Comparison of ENCODE assay signal across 9 cellular contexts in genomic region chr7:92698237-92698841, GRCh38.
A peak's percentile ranks its signal among the peaks of the same experiment; 100 is the strongest.
DNase-seq lines count a peak whose midpoint lies in the region; ATAC-seq and TF ChIP-seq lines count a peak whose summit lies in the region.
"Had no signal": no experiment of that assay in that cellular context is flagged by ENCODE, and none has a peak within 500 bp of the region (broad histone marks: within the 10 kb centered on the region; RNA-seq: fewer than 3 reads in every experiment).

No MANE protein-coding gene starts in this region.

- no peak overlapping the region for H3K9ac ChIP-seq in PC-3 (ENCODE audit: low read length)

- BruUV-seq in PC-3 (replicated peaks; lab: Mats Ljungman, UMichigan): no TSS peak

- peak overlapping the region; percentile 7 to 28 for H3K27ac Mint-ChIP-seq in natural killer cell treated with Interleukin-12 subunit alpha and Interleukin-12 subunit beta and Interleukin-15 and Interleukin-18, amount 100 ng/mL, for 72 hours
- H3K27ac Mint-ChIP-seq in natural killer cell: no peak overlapping the region
- H3K27ac Mint-ChIP-seq: CD14-positive monocyte had no signal

- no peaks in the 10 kb centered on the region for H3K36me3 ChIP-seq in PC-3 (ENCODE audit: low read depth, low read length)

- no peaks in the 10 kb centered on the region for H3K9me2 ChIP-seq in PC-3 (replicated peaks; ENCODE audit: low read length)

- CTCF ChIA-PET in PC-3 (lab: Charles Lee): no interaction called here

- H3K4me3 Mint-ChIP-seq in natural killer cell treated with Interleukin-12 subunit alpha and Interleukin-12 subunit beta and Interleukin-15 and Interleukin-18, amount 100 ng/mL, for 72 hours: no peak overlapping the region
- H3K4me3 Mint-ChIP-seq in natural killer cell: no peak overlapping the region

- no peak for ATAC-seq in natural killer cell treated with Interleukin-12 subunit alpha and Interleukin-12 subunit beta and Interleukin-15 and Interleukin-18, amount 100 ng/mL, for 72 hours
- ATAC-seq in natural killer cell (no peak), HG03354 (IDR thresholded peaks at IDR 0.05; ENCODE audit: poor library complexity, severe bottlenecking, unreplicated experiment) (no peak), GM21717 (IDR thresholded peaks at IDR 0.05; ENCODE audit: unreplicated experiment) (no peak), PC-3 (no peak)

- TF ChIP-seq CTCF in natural killer cell (IDR thresholded peaks at IDR 0.05) (no peak), PC-3 (conservative IDR thresholded peaks at IDR 0.05; ENCODE audit: low read depth, low read length) (no peak)

- H3K36me3 Mint-ChIP-seq in natural killer cell treated with Interleukin-12 subunit alpha and Interleukin-12 subunit beta and Interleukin-15 and Interleukin-18, amount 100 ng/mL, for 72 hours: peaks cover 21% of the 10 kb centered on the region
- no peaks in the 10 kb centered on the region for H3K36me3 Mint-ChIP-seq in natural killer cell
- H3K36me3 Mint-ChIP-seq: CD14-positive monocyte had no signal

- DNase-seq in natural killer cell treated with Interleukin-12 subunit alpha and Interleukin-12 subunit beta and Interleukin-15 and Interleukin-18, amount 100 ng/mL, for 72 hours (ENCODE audit: low spot score): no peak
- DNase-seq in natural killer cell (no peak), epidermal melanocyte (ENCODE audit: insufficient read length, low spot score) (peak; percentile 69), mucosa of gallbladder (ENCODE audit: low spot score) (peak; percentile 59), GDM1 (lab: John Stamatoyannopoulos, UW) (no peak), PC-3 (no peak)

- no peaks in the 10 kb centered on the region for H3K27me3 Mint-ChIP-seq in natural killer cell treated with Interleukin-12 subunit alpha and Interleukin-12 subunit beta and Interleukin-15 and Interleukin-18, amount 100 ng/mL, for 72 hours
- H3K27me3 Mint-ChIP-seq in natural killer cell (ENCODE audit: low read depth in 2 of 2): no peaks in the 10 kb centered on the region

- no peak overlapping the region for H2AFZ ChIP-seq in PC-3 (ENCODE audit: low read length)

- peaks cover 40 to 47% of the 10 kb centered on the region in 2 donors for H3K4me1 Mint-ChIP-seq in natural killer cell treated with Interleukin-12 subunit alpha and Interleukin-12 subunit beta and Interleukin-15 and Interleukin-18, amount 100 ng/mL, for 72 hours (ENCODE audit: low read depth in 2 of 2)
- peaks cover 19 to 29% of the 10 kb centered on the region in 2 donors for H3K4me1 Mint-ChIP-seq in natural killer cell

- no peak overlapping the region for H3K4me2 ChIP-seq in PC-3 (ENCODE audit: low read length)

- H3K4me1 ChIP-seq in PC-3 (ENCODE audit: insufficient read depth, low read length): peaks cover 15% of the 10 kb centered on the region

- intact Hi-C loops in natural killer cell (cut with micrococcal nuclease): no loop called here
- intact Hi-C loops in PC-3 (cut with micrococcal nuclease): loop anchor here (5.0 kb wide), 1 partner anchor 44 kb away; no protein-coding TSS in a partner anchor

- no peaks in the 10 kb centered on the region for H3K79me2 ChIP-seq in PC-3 (ENCODE audit: low read length)

- H3F3A ChIP-seq in PC-3 (ENCODE audit: low read length, unreplicated experiment): no peaks in the 10 kb centered on the region

- H4K20me1 ChIP-seq in PC-3 (ENCODE audit: low read length): no peaks in the 10 kb centered on the region

- H3K9me3 Mint-ChIP-seq in natural killer cell treated with Interleukin-12 subunit alpha and Interleukin-12 subunit beta and Interleukin-15 and Interleukin-18, amount 100 ng/mL, for 72 hours: no peaks in the 10 kb centered on the region
- no peaks in the 10 kb centered on the region for H3K9me3 Mint-ChIP-seq in natural killer cell
- H3K9me3 Mint-ChIP-seq: CD14-positive monocyte had no signal

- POLR2A ChIA-PET in PC-3 (lab: Charles Lee; ENCODE audit: unreplicated experiment): no interaction called here

- H3K27me3 ChIP-seq in PC-3 (ENCODE audit: low read length): no peaks in the 10 kb centered on the region

- H3K27ac ChIP-seq in PC-3 (ENCODE audit: low read length): no peak overlapping the region

- H3K9me3 ChIP-seq in PC-3 (ENCODE audit: low read length): no peaks in the 10 kb centered on the region

- H3K4me3 ChIP-seq in PC-3 (ENCODE audit: low read length): no peak overlapping the region

Comparison
In these comparisons a context has a peak if more than half of its experiments do, and no peak if none do; other contexts are left out.
1. H3K27ac Mint-ChIP-seq: peak in natural killer cell treated with Interleukin-12 subunit alpha and Interleukin-12 subunit beta and Interleukin-15 and Interleukin-18, amount 100 ng/mL, for 72 hours (2 of 2); none in natural killer cell (0 of 2).
2. DNase-seq: peak in epidermal melanocyte (single experiment) and mucosa of gallbladder (single experiment); none in natural killer cell treated with Interleukin-12 subunit alpha and Interleukin-12 subunit beta and Interleukin-15 and Interleukin-18, amount 100 ng/mL, for 72 hours (single experiment), natural killer cell (single experiment), GDM1 (single experiment) and PC-3 (single experiment).